In genomic region chr7:95470452-95470851, GRCh38 we compare ENCODE assay signal across 9 cellular contexts. TPM values are rescaled to one million over a fixed set of nuclear protein-coding genes. Genes with fewer than 3 reads are reported as not detected.
A peak's percentile ranks its signal among the peaks of the same experiment; 100 is the strongest.
DNase-seq lines count a peak whose midpoint lies in the region; ATAC-seq and TF ChIP-seq lines count a peak whose summit lies in the region.
"Had no signal": no experiment of that assay in that cellular context is flagged by ENCODE, and none has a peak within 500 bp of the region (broad histone marks: within the 10 kb centered on the region; RNA-seq: fewer than 3 reads in every experiment).

No MANE protein-coding gene starts in this region.

- H3K27me3 ChIP-seq in brain microvascular endothelial cell (replicated peaks) (no peaks in the 10 kb centered on the region), H7 (ENCODE audit: control insufficient read depth, insufficient read depth, low read length) (no peaks in the 10 kb centered on the region)
- no peaks in the 10 kb centered on the region for H3K27me3 ChIP-seq in CD4-positive, alpha-beta T cell (ENCODE audit: control insufficient read depth, insufficient read depth, low read length)

- H3K36me3 ChIP-seq in brain microvascular endothelial cell (replicated peaks) = no peaks in the 10 kb centered on the region
- H3K36me3 ChIP-seq in H7 (replicated peaks; ENCODE audit: control insufficient read depth, insufficient read depth, low read length) = no peaks in the 10 kb centered on the region

- H3K27ac ChIP-seq in brain microvascular endothelial cell = peak overlapping the region; percentile 17
- H3K27ac ChIP-seq in CD4-positive, alpha-beta T cell (ENCODE audit: low read depth, low read length) = no peak overlapping the region

- no peak for TF ChIP-seq CTCF in brain microvascular endothelial cell (IDR thresholded peaks at IDR 0.05; ENCODE audit: low read depth, low read length, missing control alignments)
- TF ChIP-seq CTCF in omental fat pad (IDR thresholded peaks at IDR 0.05) = no peak
- no peak for TF ChIP-seq CTCF in CD4-positive, alpha-beta T cell (IDR thresholded peaks at IDR 0.05)

- ATAC-seq in HG03039 (IDR thresholded peaks at IDR 0.05; ENCODE audit: unreplicated experiment) (peak; percentile 99), omental fat pad (ENCODE audit: low FRiP score) (peak; percentile 56)
- no peak for ATAC-seq in CD4-positive, alpha-beta T cell (ENCODE audit: poor library complexity)

- peaks cover 2% of the 10 kb centered on the region for H3K27me3 Mint-ChIP-seq in activated CD4-positive, alpha-beta memory T cell treated with anti-CD3 and anti-CD28 coated beads for 36 hours
- no peaks in the 10 kb centered on the region for H3K27me3 Mint-ChIP-seq in activated CD4-positive, alpha-beta memory T cell treated with anti-CD3 and anti-CD28 coated beads, Interleukin-2, amount 10 ng/mL, durations not matched to agents 7 days and 5 days
- no peaks in the 10 kb centered on the region for H3K27me3 Mint-ChIP-seq in CD4-positive, alpha-beta T cell

- peak; percentile 24 for DNase-seq in activated CD4-positive, alpha-beta memory T cell treated with anti-CD3 and anti-CD28 coated beads for 36 hours
- DNase-seq in activated CD4-positive, alpha-beta memory T cell treated with anti-CD3 and anti-CD28 coated beads, Interleukin-2, amount 10 ng/mL, durations not matched to agents 7 days and 5 days = no peak
- DNase-seq in NCI-H2029 (lab: John Stamatoyannopoulos, UW) (peak; percentile 70), brain microvascular endothelial cell (peak; percentile 81), omental fat pad (ENCODE audit: low spot score) (no peak), H7 (no peak)
- no peak for DNase-seq in CD4-positive, alpha-beta T cell

- no peak overlapping the region for H3K27ac Mint-ChIP-seq in activated CD4-positive, alpha-beta memory T cell treated with anti-CD3 and anti-CD28 coated beads for 36 hours
- H3K27ac Mint-ChIP-seq in activated CD4-positive, alpha-beta memory T cell treated with anti-CD3 and anti-CD28 coated beads, Interleukin-2, amount 10 ng/mL, durations not matched to agents 7 days and 5 days = no peak overlapping the region
- no peak overlapping the region for H3K27ac Mint-ChIP-seq in CD4-positive, alpha-beta T cell
- H3K27ac Mint-ChIP-seq: CD4-positive, CD25-positive, alpha-beta regulatory T cell had no signal

- in situ Hi-C loops in brain microvascular endothelial cell (cut with HindIII; ENCODE audit: low pct_ligation_motif_present, low sequenced_read_pairs) = no loop called here

- intact Hi-C loops in activated CD4-positive, alpha-beta memory T cell treated with anti-CD3 and anti-CD28 coated beads for 36 hours (cut with micrococcal nuclease) = loop anchor here (10.0 kb wide), 3 partner anchors 76 to 956 kb away; partner anchors contain the start of genes PON3 and SGCE
- intact Hi-C loops in CD4-positive, alpha-beta T cell (cut with DNase I, micrococcal nuclease) = loop anchor here in 1 of 2 experiments (10.0 kb wide), 1 partner anchor 276 kb away; no protein-coding TSS in a partner anchor

- H3K4me3 Mint-ChIP-seq in activated CD4-positive, alpha-beta memory T cell treated with anti-CD3 and anti-CD28 coated beads for 36 hours = no peak overlapping the region
- no peak overlapping the region for H3K4me3 Mint-ChIP-seq in activated CD4-positive, alpha-beta memory T cell treated with anti-CD3 and anti-CD28 coated beads, Interleukin-2, amount 10 ng/mL, durations not matched to agents 7 days and 5 days
- no peak overlapping the region for H3K4me3 Mint-ChIP-seq in CD4-positive, alpha-beta T cell
- H3K4me3 Mint-ChIP-seq: CD4-positive, CD25-positive, alpha-beta regulatory T cell had no signal

- CTCF ChIA-PET in activated CD4-positive, alpha-beta memory T cell treated with anti-CD3 and anti-CD28 coated beads for 36 hours (lab: Charles Lee) = interaction anchor here (0.7 kb wide), 1 partner anchor 123 kb away, joined by 3 read pairs; no protein-coding TSS in a partner anchor
- CTCF ChIA-PET in activated CD4-positive, alpha-beta memory T cell treated with anti-CD3 and anti-CD28 coated beads, Interleukin-2, amount 10 ng/mL, durations not matched to agents 7 days and 5 days (lab: Charles Lee) = no interaction called here
- CTCF ChIA-PET in CD4-positive, alpha-beta T cell (lab: Charles Lee) = no interaction called here

- no peaks in the 10 kb centered on the region for H3K9me3 ChIP-seq in CD4-positive, alpha-beta T cell (ENCODE audit: control insufficient read depth, low read length)

- H3K9me3 Mint-ChIP-seq in activated CD4-positive, alpha-beta memory T cell treated with anti-CD3 and anti-CD28 coated beads for 36 hours = no peaks in the 10 kb centered on the region
- no peaks in the 10 kb centered on the region for H3K9me3 Mint-ChIP-seq in activated CD4-positive, alpha-beta memory T cell treated with anti-CD3 and anti-CD28 coated beads, Interleukin-2, amount 10 ng/mL, durations not matched to agents 7 days and 5 days
- H3K9me3 Mint-ChIP-seq in CD4-positive, alpha-beta T cell = no peaks in the 10 kb centered on the region
- H3K9me3 Mint-ChIP-seq: CD4-positive, CD25-positive, alpha-beta regulatory T cell had no signal

- no peaks in the 10 kb centered on the region for H3K36me3 Mint-ChIP-seq in activated CD4-positive, alpha-beta memory T cell treated with anti-CD3 and anti-CD28 coated beads for 36 hours
- no peaks in the 10 kb centered on the region for H3K36me3 Mint-ChIP-seq in activated CD4-positive, alpha-beta memory T cell treated with anti-CD3 and anti-CD28 coated beads, Interleukin-2, amount 10 ng/mL, durations not matched to agents 7 days and 5 days (ENCODE audit: low read depth)
- no peaks in the 10 kb centered on the region for H3K36me3 Mint-ChIP-seq in CD4-positive, alpha-beta T cell (ENCODE audit: low read depth)
- H3K36me3 Mint-ChIP-seq: CD4-positive, CD25-positive, alpha-beta regulatory T cell had no signal

- no peak overlapping the region for H3K4me3 ChIP-seq in brain microvascular endothelial cell (ENCODE audit: low read depth, low read length)
- no peak overlapping the region for H3K4me3 ChIP-seq in H7 (ENCODE audit: insufficient read depth, low read depth, low read length)

- POLR2A ChIA-PET in activated CD4-positive, alpha-beta memory T cell treated with anti-CD3 and anti-CD28 coated beads for 36 hours (lab: Charles Lee) = no interaction called here
- POLR2A ChIA-PET in activated CD4-positive, alpha-beta memory T cell treated with anti-CD3 and anti-CD28 coated beads, Interleukin-2, amount 10 ng/mL, durations not matched to agents 7 days and 5 days (lab: Charles Lee) = no interaction called here
- POLR2A ChIA-PET in CD4-positive, alpha-beta T cell (lab: Charles Lee) = interaction anchor here (1.0 kb wide), 1 partner anchor 50 kb away, joined by 3 read pairs; no protein-coding TSS in a partner anchor

- H3K4me1 Mint-ChIP-seq in activated CD4-positive, alpha-beta memory T cell treated with anti-CD3 and anti-CD28 coated beads for 36 hours (ENCODE audit: low read depth) = peaks cover 11% of the 10 kb centered on the region
- peaks cover 3% of the 10 kb centered on the region for H3K4me1 Mint-ChIP-seq in activated CD4-positive, alpha-beta memory T cell treated with anti-CD3 and anti-CD28 coated beads, Interleukin-2, amount 10 ng/mL, durations not matched to agents 7 days and 5 days
- H3K4me1 Mint-ChIP-seq in CD4-positive, alpha-beta T cell (ENCODE audit: low read depth) = peaks cover 16% of the 10 kb centered on the region

RNA-seq across cellular contexts. Expression of gene ASB4, which starts 15.3 kb away (rescaled TPM):
- not detected for total RNA-seq in activated CD4-positive, alpha-beta memory T cell treated with anti-CD3 and anti-CD28 coated beads for 36 hours
- total RNA-seq in activated CD4-positive, alpha-beta memory T cell treated with anti-CD3 and anti-CD28 coated beads, Interleukin-2, amount 10 ng/mL, durations not matched to agents 7 days and 5 days = not detected
- total RNA-seq in omental fat pad = under 1 TPM in 2 of 4 donors, not detected in 2; 0.12 to 0.28 TPM
- total RNA-seq in CD4-positive, alpha-beta T cell = not detected
- total RNA-seq in H7 (2014; rRNA removed; shearing (Covaris generic)) = not detected in 2 replicates
- total RNA-seq: CD4-positive, CD25-positive, alpha-beta regulatory T cell had no signal

RNA-seq across cellular contexts. Expression of gene PON2, which starts 35.6 kb away (rescaled TPM):
- 1 to 10 TPM; 3.6 to 5.0 TPM for total RNA-seq in activated CD4-positive, alpha-beta memory T cell treated with anti-CD3 and anti-CD28 coated beads for 36 hours
- 1 to 10 TPM; 3.5 to 4.3 TPM for total RNA-seq in activated CD4-positive, alpha-beta memory T cell treated with anti-CD3 and anti-CD28 coated beads, Interleukin-2, amount 10 ng/mL, durations not matched to agents 7 days and 5 days
- 100 to 1,000 TPM in 1 of 4 donors, 10 to 100 TPM in 3; 66.5 to 113 (median 82.2) TPM for total RNA-seq in omental fat pad
- 1 to 10 TPM; 5.4 to 6.7 TPM for total RNA-seq in CD4-positive, alpha-beta T cell
- total RNA-seq in H7 (2014; rRNA removed; shearing (Covaris generic)) = 34.3 and 35.8 TPM in 2 replicates

Comparison
In these comparisons a context has a peak if more than half of its experiments do, and no peak if none do; other contexts are left out.
1. DNase-seq: peak in activated CD4-positive, alpha-beta memory T cell treated with anti-CD3 and anti-CD28 coated beads for 36 hours (single experiment), NCI-H2029 (single experiment) and brain microvascular endothelial cell (single experiment); none in activated CD4-positive, alpha-beta memory T cell treated with anti-CD3 and anti-CD28 coated beads, Interleukin-2, amount 10 ng/mL, durations not matched to agents 7 days and 5 days (single experiment), omental fat pad (single experiment), CD4-positive, alpha-beta T cell (0 of 10) and H7 (single experiment).